ENCODE assay signal across 2 cellular contexts in genomic region chr2:86832334-86833096, GRCh38.
TF ChIP-seq lines count a peak whose summit lies in the region.

No MANE protein-coding gene starts in this region.

TF ChIP-seq in HepG2, 621 proteins besides CTCF, POLR2A, EP300 and RAD21:
- TF ChIP-seq PCBP2 (optimal IDR thresholded peaks at IDR 0.05; ENCODE audit: low read depth, low read length, poor library complexity, severe bottlenecking) (peak; percentile 32), HNRNPK (IDR thresholded peaks at IDR 0.05; ENCODE audit: low read depth, low read length, poor library complexity, severe bottlenecking) (peak; percentile 94), CBX5 (CRISPR knock-in tag; IDR thresholded peaks at IDR 0.05; ENCODE audit: borderline replicate concordance) (no peak)
TF ChIP-seq in HepG2: peak in this region for 2.

TF ChIP-seq in K562, 482 proteins besides CTCF, POLR2A, EP300 and RAD21:
- TF ChIP-seq ELK3 (CRISPR knock-in tag; IDR thresholded peaks at IDR 0.05) (no peak), HBP1 (CRISPR knock-in tag; IDR thresholded peaks at IDR 0.05) (no peak), PCBP1 (IDR thresholded peaks at IDR 0.05; ENCODE audit: low read depth, low read length, poor library complexity, severe bottlenecking) (peak; percentile 26), HNRNPK (IDR thresholded peaks at IDR 0.05; ENCODE audit: low read depth, low read length, poor library complexity, severe bottlenecking) (peak; percentile 17), ZNF445 (CRISPR knock-in tag; IDR thresholded peaks at IDR 0.05; ENCODE audit: low read depth) (no peak), ZNF354B (CRISPR knock-in tag; IDR thresholded peaks at IDR 0.05) (no peak), CREB5 (CRISPR knock-in tag; IDR thresholded peaks at IDR 0.05) (no peak), PRDM10 (IDR thresholded peaks at IDR 0.05; ENCODE audit: partially characterized antibody) (peak; percentile 65), NR2F6 (CRISPR knock-in tag; IDR thresholded peaks at IDR 0.05) (no peak)
TF ChIP-seq in K562: peak in this region for 3.
